In the genomic region with DNA sequence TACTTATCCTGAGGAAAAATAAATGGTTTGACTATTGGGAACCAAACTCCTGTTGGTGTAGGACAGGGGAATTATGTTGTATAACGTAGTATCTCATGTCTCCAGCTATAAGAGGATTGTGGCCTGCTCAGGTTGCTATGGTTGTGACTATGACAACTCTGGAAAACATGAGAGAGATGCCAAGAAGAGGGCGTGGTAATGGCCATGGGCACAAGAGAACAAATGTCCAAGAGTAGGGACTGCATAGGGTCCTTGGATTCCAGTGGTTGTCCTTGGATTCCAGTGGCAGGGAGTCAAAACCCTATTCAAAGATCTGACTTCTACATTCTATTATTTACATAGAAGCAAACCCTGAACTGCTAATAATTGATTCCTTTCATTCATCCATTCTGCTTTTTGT, we compare ENCODE assay signal across 12 cellular contexts. TPM values are rescaled to one million over a fixed set of nuclear protein-coding genes. Genes with fewer than 3 reads are reported as not detected.
A peak's percentile ranks its signal among the peaks of the same experiment; 100 is the strongest.
DNase-seq lines count a peak whose midpoint lies in the region; ATAC-seq and TF ChIP-seq lines count a peak whose summit lies in the region.
"Had no signal": no experiment of that assay in that cellular context is flagged by ENCODE, and none has a peak within 500 bp of the region (broad histone marks: within the 10 kb centered on the region; RNA-seq: fewer than 3 reads in every experiment).

No MANE protein-coding gene starts in this region.

- H3K27me3 ChIP-seq in ascending aorta (no peaks in the 10 kb centered on the region), PC-9 (ENCODE audit: insufficient read depth, low read depth) (no peaks in the 10 kb centered on the region)

- H3K4me3 ChIP-seq in cardiac fibroblast (replicated peaks in 1 of 2; ENCODE audit: low read depth in 2 of 2, low read length in 2 of 2) (no peak overlapping the region), ascending aorta (no peak overlapping the region), PC-9 (no peak overlapping the region)
- H3K4me3 ChIP-seq: prostate gland had no signal

- no peaks in the 10 kb centered on the region for H4K20me1 ChIP-seq in PC-9 (ENCODE audit: insufficient read depth)

- H3K9me3 ChIP-seq in ascending aorta: no peaks in the 10 kb centered on the region
- H3K9me3 ChIP-seq in PC-9 (ENCODE audit: insufficient read depth, low read depth): no peaks in the 10 kb centered on the region
- H3K9me3 ChIP-seq: prostate gland had no signal

- H3K9me2 ChIP-seq in PC-9 (ENCODE audit: insufficient read depth): no peaks in the 10 kb centered on the region

- ATAC-seq in HG03159 (IDR thresholded peaks at IDR 0.05; ENCODE audit: unreplicated experiment) (peak; percentile 29), HG03378 (IDR thresholded peaks at IDR 0.05; ENCODE audit: unreplicated experiment) (no peak)
- ATAC-seq: WTC11 had no signal

- no peak overlapping the region for H2AFZ ChIP-seq in PC-9

- peak; percentile 44 for DNase-seq in Ammon's horn (ENCODE audit: low spot score)
- DNase-seq in cardiac fibroblast (ENCODE audit: low read depth in 2 of 2): peak; percentile 15 to 22
- peak; percentile 37 for DNase-seq in midbrain (lab: John Stamatoyannopoulos, UW)
- no peak for DNase-seq in ascending aorta (ENCODE audit: low spot score in 2 of 2)
- no peak for DNase-seq in PC-9
- DNase-seq in GF-D8 (lab: John Stamatoyannopoulos, UW): no peak
- DNase-seq: activated effector memory CD4-positive, alpha-beta T cell treated with anti-CD3 and anti-CD28 coated beads, Interleukin-2, amount 50 U/mL, for 16 hours; NCI-H1092 treated with DMSO at 0.1 percent for 48 hours had no signal

- H3K79me2 ChIP-seq in PC-9 (ENCODE audit: low read depth): no peaks in the 10 kb centered on the region

- H3K4me1 ChIP-seq in ascending aorta (no peaks in the 10 kb centered on the region), PC-9 (replicated peaks; ENCODE audit: insufficient read depth) (no peaks in the 10 kb centered on the region)
- H3K4me1 ChIP-seq: prostate gland had no signal

- BruUV-seq in PC-9 (replicated peaks; lab: Mats Ljungman, UMichigan): no TSS peak

- POLR2A ChIA-PET in PC-9 (lab: Charles Lee; ENCODE audit: unreplicated experiment): no interaction called here

- H3K36me3 ChIP-seq in ascending aorta: no peaks in the 10 kb centered on the region
- H3K36me3 ChIP-seq in PC-9 (ENCODE audit: low read depth): no peaks in the 10 kb centered on the region
- H3K36me3 ChIP-seq: prostate gland had no signal

- no peak overlapping the region for H3K27ac ChIP-seq in ascending aorta
- H3K27ac ChIP-seq in PC-9: no peak overlapping the region
- H3K27ac ChIP-seq: prostate gland had no signal

- intact Hi-C loops in ascending aorta (cut with DNase I) (no loop called here), PC-9 (cut with micrococcal nuclease; ENCODE audit: unreplicated experiment) (no loop called here)

- H3K4me2 ChIP-seq in PC-9: no peak overlapping the region

- H3F3A ChIP-seq in PC-9 (ENCODE audit: insufficient read depth, low read depth): no peaks in the 10 kb centered on the region

- CTCF ChIA-PET in PC-9 (lab: Charles Lee): no interaction called here

- TF ChIP-seq CTCF in cardiac fibroblast (IDR thresholded peaks at IDR 0.05; ENCODE audit: low read depth, low read length): no peak
- no peak for TF ChIP-seq CTCF in ascending aorta (IDR thresholded peaks at IDR 0.05)
- no peak for TF ChIP-seq CTCF in PC-9 (conservative IDR thresholded peaks at IDR 0.05)

RNA-seq across cellular contexts. Expression of a gene that starts 6.8 kb away (rescaled TPM):
- total RNA-seq in ascending aorta: 2.6 TPM
- 14.5 and 14.6 TPM in 2 replicates for total RNA-seq in PC-9 (2021)

RNA-seq across cellular contexts. Expression of a gene that starts 55.7 kb away (rescaled TPM):
- total RNA-seq in ascending aorta: 23.3 TPM
- total RNA-seq in PC-9 (2021): 52.4 and 70.0 TPM in 2 replicates

Comparison
In these comparisons a context has a peak if more than half of its experiments do, and no peak if none do; other contexts are left out.
1. DNase-seq: peak in Ammon's horn (single experiment), cardiac fibroblast (2 of 2) and midbrain (single experiment); none in ascending aorta (0 of 2), PC-9 (0 of 2) and GF-D8 (single experiment).